28 cellular contexts compared by ENCODE assay signal in the genomic region with DNA sequence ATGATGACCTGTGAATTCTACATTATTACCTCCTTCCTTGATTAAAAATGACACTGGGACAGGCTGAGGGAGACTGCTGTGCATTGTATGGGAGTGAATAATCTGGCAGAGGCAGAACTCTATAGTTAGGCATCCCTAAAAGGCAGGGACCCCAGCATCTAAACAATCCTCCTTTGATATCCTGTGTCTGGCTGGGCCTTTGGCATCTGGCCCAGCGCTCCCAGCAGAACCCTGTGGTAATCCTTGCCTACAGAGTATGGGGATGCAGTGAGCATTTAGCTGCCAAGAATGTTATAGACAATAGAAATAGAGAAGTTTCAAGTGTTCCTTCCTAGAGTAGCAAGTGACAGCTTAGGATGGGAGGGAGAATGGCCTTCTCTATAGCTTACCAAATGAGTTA. TPM values are rescaled to one million over a fixed set of nuclear protein-coding genes. Genes with fewer than 3 reads are reported as not detected.
"Had no signal": no experiment of that assay in that cellular context is flagged by ENCODE, and none has a peak within 500 bp of the region (broad histone marks: within the 10 kb centered on the region; RNA-seq: fewer than 3 reads in every experiment).

No MANE protein-coding gene starts in this region.

- H3K9me3 Mint-ChIP-seq: activated B cell treated with CpG ODN at 0.5 μM for 24 hours; activated naive CD4-positive, alpha-beta T cell treated with anti-CD3 and anti-CD28 coated beads, Interleukin-2, amount 50 U/mL, for 72 hours; activated T-cell treated with anti-CD3 and anti-CD28 coated beads, Interleukin-2, amount 50 U/mL, for 72 hours; stimulated activated memory B cell treated with anti-CD40 and anti-IgM and Interleukin-4, amounts not matched to agents 10 μg/mL and 1 μg/mL and 100 μg/mL, for 72 hours; stimulated activated naive CD8-positive, alpha-beta T cell treated with anti-CD3 and anti-CD28 coated beads, Interleukin-15, amount 100 ng/mL, for 72 hours; T-helper 2 cell treated with Interferon-gamma antibody and Interleukin-4, amounts not matched to agents 5 μg/mL and 100 μg/mL, for 36 hours; type B pancreatic cell had no signal

- DNase-seq: activated B cell treated with CpG ODN at 0.5 μM for 24 hours; activated CD8-positive, alpha-beta memory T cell treated with anti-CD3 and anti-CD28 coated beads, Interleukin-2, amount 10 ng/mL, durations not matched to agents 7 days and 5 days; activated CD8-positive, alpha-beta T cell treated with anti-CD3 and anti-CD28 coated beads, Interleukin-2, amount 10 ng/mL, durations not matched to agents 7 days and 5 days; activated naive CD4-positive, alpha-beta T cell; activated T-cell treated with anti-CD3 and anti-CD28 coated beads, Interleukin-2, amount 50 U/mL, for 72 hours; body of pancreas; cortex of kidney; foreskin keratinocyte; glutamatergic neuron; left ventricle myocardium inferior; nephron progenitor cell; ovary; retina; small intestine; stimulated activated CD4-positive, alpha-beta T cell treated with anti-CD3 and anti-CD28 coated beads, Interleukin-4, amount 100 ng/mL, for 24 hours; stimulated activated naive CD8-positive, alpha-beta T cell treated with anti-CD3 and anti-CD28 coated beads, Interleukin-15, amount 100 ng/mL, for 72 hours had no signal

- H3K27ac Mint-ChIP-seq: activated B cell treated with CpG ODN at 0.5 μM for 24 hours; activated CD8-positive, alpha-beta memory T cell treated with anti-CD3 and anti-CD28 coated beads, Interleukin-2, amount 10 ng/mL, durations not matched to agents 7 days and 5 days; activated CD8-positive, alpha-beta T cell treated with anti-CD3 and anti-CD28 coated beads, Interleukin-2, amount 10 ng/mL, durations not matched to agents 7 days and 5 days; activated naive CD4-positive, alpha-beta T cell treated with anti-CD3 and anti-CD28 coated beads, Interleukin-2, amount 50 U/mL, for 72 hours; activated T-cell treated with anti-CD3 and anti-CD28 coated beads, Interleukin-2, amount 50 U/mL, for 72 hours; stimulated activated memory B cell treated with anti-CD40 and anti-IgM and Interleukin-4, amounts not matched to agents 10 μg/mL and 1 μg/mL and 100 μg/mL, for 72 hours; T-helper 2 cell treated with Interferon-gamma antibody and Interleukin-4, amounts not matched to agents 5 μg/mL and 100 μg/mL, for 36 hours; type B pancreatic cell had no signal

- H3K27me3 ChIP-seq: body of pancreas, cardiac muscle cell, foreskin keratinocyte, ovary, vagina had no signal

- H3K27me3 Mint-ChIP-seq: activated CD8-positive, alpha-beta memory T cell treated with anti-CD3 and anti-CD28 coated beads, Interleukin-2, amount 10 ng/mL, durations not matched to agents 7 days and 5 days; stimulated activated naive CD8-positive, alpha-beta T cell treated with anti-CD3 and anti-CD28 coated beads, Interleukin-15, amount 100 ng/mL, for 72 hours; type B pancreatic cell had no signal

- ATAC-seq: activated CD8-positive, alpha-beta memory T cell treated with anti-CD3 and anti-CD28 coated beads, Interleukin-2, amount 10 ng/mL, durations not matched to agents 7 days and 5 days; activated CD8-positive, alpha-beta T cell treated with anti-CD3 and anti-CD28 coated beads, Interleukin-2, amount 10 ng/mL, durations not matched to agents 7 days and 5 days; activated naive CD4-positive, alpha-beta T cell treated with anti-CD3 and anti-CD28 coated beads, Interleukin-2, amount 50 U/mL, for 72 hours; activated T-cell treated with anti-CD3 and anti-CD28 coated beads, Interleukin-2, amount 50 U/mL, for 72 hours; body of pancreas; foreskin keratinocyte; sciatic nerve; stimulated activated memory B cell treated with anti-CD40 and anti-IgM and Interleukin-4, amounts not matched to agents 10 μg/mL and 1 μg/mL and 100 μg/mL, for 72 hours; stimulated activated naive CD8-positive, alpha-beta T cell treated with anti-CD3 and anti-CD28 coated beads, Interleukin-15, amount 100 ng/mL, for 72 hours had no signal

- H3K36me3 ChIP-seq: cardiac muscle cell, left ventricle myocardium inferior, ovary, prostate gland, vagina had no signal

- H3K4me1 ChIP-seq: body of pancreas, foreskin keratinocyte, left ventricle myocardium inferior, prostate gland, vagina had no signal

- H3K27ac ChIP-seq: body of pancreas, cardiac muscle cell, foreskin keratinocyte, left ventricle myocardium inferior, ovary, prostate gland, vagina had no signal

- FAIRE-seq: endothelial cell of umbilical vein, islet of Langerhans, small intestine had no signal

- H3K9me3 ChIP-seq: body of pancreas, left ventricle myocardium inferior, ovary, prostate gland, vagina had no signal

- H3K4me3 ChIP-seq: body of pancreas, cardiac muscle cell, left ventricle myocardium inferior, ovary, prostate gland, vagina had no signal

- H3K4me1 Mint-ChIP-seq: activated B cell treated with CpG ODN at 0.5 μM for 24 hours; stimulated activated memory B cell treated with anti-CD40 and anti-IgM and Interleukin-4, amounts not matched to agents 10 μg/mL and 1 μg/mL and 100 μg/mL, for 72 hours; stimulated activated naive CD8-positive, alpha-beta T cell treated with anti-CD3 and anti-CD28 coated beads, Interleukin-15, amount 100 ng/mL, for 72 hours had no signal

- H3K4me3 Mint-ChIP-seq: activated B cell treated with CpG ODN at 0.5 μM for 24 hours; activated CD8-positive, alpha-beta memory T cell treated with anti-CD3 and anti-CD28 coated beads, Interleukin-2, amount 10 ng/mL, durations not matched to agents 7 days and 5 days; activated CD8-positive, alpha-beta T cell treated with anti-CD3 and anti-CD28 coated beads, Interleukin-2, amount 10 ng/mL, durations not matched to agents 7 days and 5 days; activated T-cell treated with anti-CD3 and anti-CD28 coated beads, Interleukin-2, amount 50 U/mL, for 72 hours; nephron progenitor cell; stimulated activated memory B cell treated with anti-CD40 and anti-IgM and Interleukin-4, amounts not matched to agents 10 μg/mL and 1 μg/mL and 100 μg/mL, for 72 hours; stimulated activated naive CD8-positive, alpha-beta T cell treated with anti-CD3 and anti-CD28 coated beads, Interleukin-15, amount 100 ng/mL, for 72 hours; T-helper 2 cell treated with Interferon-gamma antibody and Interleukin-4, amounts not matched to agents 5 μg/mL and 100 μg/mL, for 36 hours; type B pancreatic cell had no signal

- H3K36me3 Mint-ChIP-seq: activated CD8-positive, alpha-beta memory T cell treated with anti-CD3 and anti-CD28 coated beads, Interleukin-2, amount 10 ng/mL, durations not matched to agents 7 days and 5 days; activated naive CD4-positive, alpha-beta T cell treated with anti-CD3 and anti-CD28 coated beads, Interleukin-2, amount 50 U/mL, for 72 hours; stimulated activated memory B cell treated with anti-CD40 and anti-IgM and Interleukin-4, amounts not matched to agents 10 μg/mL and 1 μg/mL and 100 μg/mL, for 72 hours; type B pancreatic cell had no signal

RNA-seq across cellular contexts. Expression of gene ZCCHC12, which starts 38.5 kb away (rescaled TPM):
- total RNA-seq: activated B cell treated with CpG ODN at 0.5 μM for 24 hours; activated CD8-positive, alpha-beta memory T cell treated with anti-CD3 and anti-CD28 coated beads, Interleukin-2, amount 10 ng/mL, durations not matched to agents 7 days and 5 days; activated CD8-positive, alpha-beta T cell treated with anti-CD3 and anti-CD28 coated beads, Interleukin-2, amount 10 ng/mL, durations not matched to agents 7 days and 5 days; foreskin keratinocyte; left ventricle myocardium inferior; lung microvascular endothelial cell; mesenteric fat pad; sciatic nerve had no signal
